10 cellular contexts compared by ENCODE assay signal in the genomic region with DNA sequence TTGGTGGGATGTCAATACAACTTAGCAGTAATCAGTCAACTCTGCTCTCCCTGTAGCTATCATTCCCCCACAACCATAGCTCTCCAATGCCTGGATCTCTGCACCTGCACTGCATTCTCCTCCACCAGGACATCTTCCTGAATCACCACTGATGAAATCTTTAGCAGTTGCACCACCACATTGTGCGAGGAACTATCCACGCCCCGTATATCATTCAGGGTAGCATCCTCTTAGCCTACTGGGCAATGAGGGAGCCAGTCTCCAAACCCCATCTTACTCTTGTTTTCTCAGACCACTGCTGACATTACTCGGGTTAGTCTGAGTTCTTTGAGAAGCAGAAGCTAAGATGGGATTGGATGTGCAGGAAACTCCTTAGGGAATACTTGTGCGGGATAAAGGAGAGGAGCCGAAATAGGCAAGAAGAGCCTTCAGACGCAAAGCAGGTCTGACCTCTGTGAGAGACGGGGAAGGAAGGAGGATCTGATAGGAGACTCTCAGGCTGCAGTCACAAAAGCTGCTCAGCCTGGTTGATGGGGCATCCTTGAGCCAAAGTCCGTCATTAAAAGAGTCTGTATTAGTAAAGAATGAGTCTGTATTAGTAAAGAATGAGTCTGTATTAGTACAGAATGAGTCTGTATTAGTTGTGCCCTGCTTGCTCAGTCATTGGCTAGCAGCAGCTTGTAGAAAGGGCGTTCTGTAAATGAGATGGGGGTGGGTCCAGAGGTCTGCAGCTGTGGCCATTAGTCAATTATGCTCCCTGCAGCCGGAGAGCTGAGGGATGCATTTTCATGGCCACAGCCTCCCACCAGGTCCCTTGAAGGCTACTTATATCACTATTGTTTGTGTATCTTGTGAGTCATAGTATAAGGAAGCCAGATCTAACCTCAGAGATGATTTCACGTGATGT. TPM values are rescaled to one million over a fixed set of nuclear protein-coding genes. Genes with fewer than 3 reads are reported as not detected.
A peak's percentile ranks its signal among the peaks of the same experiment; 100 is the strongest.
DNase-seq lines count a peak whose midpoint lies in the region; ATAC-seq, FAIRE-seq and TF ChIP-seq lines count a peak whose summit lies in the region.
"Had no signal": no experiment of that assay in that cellular context is flagged by ENCODE, and none has a peak within 500 bp of the region (broad histone marks: within the 10 kb centered on the region; RNA-seq: fewer than 3 reads in every experiment).

No MANE protein-coding gene starts in this region.

- peaks cover 2% of the 10 kb centered on the region for H3K27me3 Mint-ChIP-seq in nephron progenitor cell (ENCODE audit: low read depth, poor library complexity)

- no peaks in the 10 kb centered on the region for H3K4me1 ChIP-seq in Peyer's patch

- ATAC-seq in GM21360 (IDR thresholded peaks at IDR 0.05; ENCODE audit: unreplicated experiment) (no peak), GM19463 (IDR thresholded peaks at IDR 0.05; ENCODE audit: unreplicated experiment) (no peak)

- peak overlapping the region; percentile 31 for H3K27ac Mint-ChIP-seq in nephron progenitor cell

- no peaks in the 10 kb centered on the region for H3K9me3 Mint-ChIP-seq in nephron progenitor cell

- H3K4me3 ChIP-seq in bronchial epithelial cell (ENCODE audit: low read depth, low read length) (no peak overlapping the region), Peyer's patch (no peak overlapping the region)

- H3K27me3 ChIP-seq in bronchial epithelial cell (ENCODE audit: control insufficient read depth, insufficient read depth, low read length), result peaks cover 1% of the 10 kb centered on the region
- no peaks in the 10 kb centered on the region for H3K27me3 ChIP-seq in Peyer's patch

- peaks cover 41% of the 10 kb centered on the region for H3K4me1 Mint-ChIP-seq in nephron progenitor cell

- DNase-seq in EL (peak; percentile 93), M059J (ENCODE audit: low read depth) (peak; percentile 93), bronchial epithelial cell (ENCODE audit: low read depth) (peak; percentile 89), nephron progenitor cell (no peak), OCI-M1 (lab: John Stamatoyannopoulos, UW) (no peak), Peyer's patch (no peak)
- DNase-seq: kidney; stimulated activated CD4-positive, alpha-beta T cell treated with anti-CD3 and anti-CD28 coated beads, Interleukin-4, amount 100 ng/mL, for 24 hours had no signal

- no peaks in the 10 kb centered on the region for H3K36me3 ChIP-seq in bronchial epithelial cell (ENCODE audit: control insufficient read depth, insufficient read depth, low read length)
- H3K36me3 ChIP-seq in Peyer's patch, result no peaks in the 10 kb centered on the region

- no peak for TF ChIP-seq POLR2A in Peyer's patch (IDR thresholded peaks at IDR 0.05)

- no peaks in the 10 kb centered on the region for H3K9me3 ChIP-seq in Peyer's patch

- TF ChIP-seq CTCF in bronchial epithelial cell (IDR thresholded peaks at IDR 0.05; ENCODE audit: insufficient read depth, low read length, severe bottlenecking) (no peak), nephron progenitor cell (IDR thresholded peaks at IDR 0.05) (no peak), Peyer's patch (IDR thresholded peaks at IDR 0.05) (no peak)

- H3K4me3 Mint-ChIP-seq in nephron progenitor cell, result peak overlapping the region; percentile 17

- no peak for FAIRE-seq in bronchial epithelial cell (lab: Jason Lieb, UNC)
- FAIRE-seq: kidney had no signal

- no peak overlapping the region for H3K27ac ChIP-seq in Peyer's patch

- no peaks in the 10 kb centered on the region for H3K36me3 Mint-ChIP-seq in nephron progenitor cell (ENCODE audit: low read depth)

RNA-seq across cellular contexts. Expression of a gene that starts 49.6 kb away (rescaled TPM):
- total RNA-seq in M059J (2014; rRNA removed; shearing (Covaris generic)), result 8.8 and 13.6 TPM in 2 replicates
- 8.7 and 9.7 TPM in 2 replicates for total RNA-seq in bronchial epithelial cell
- 10 to 100 TPM; 14.3 to 60.2 (median 27.2) TPM for total RNA-seq in Peyer's patch

Comparison
In these comparisons a context has a peak if more than half of its experiments do, and no peak if none do; other contexts are left out.
1. DNase-seq: peak in EL (single experiment), M059J (single experiment) and bronchial epithelial cell (single experiment); none in nephron progenitor cell (single experiment), OCI-M1 (single experiment) and Peyer's patch (0 of 3).